12 cellular contexts compared by ENCODE assay signal in genomic region chr1:28374297-28374696, GRCh38. TPM values are rescaled to one million over a fixed set of nuclear protein-coding genes. Genes with fewer than 3 reads are reported as not detected.
DNase-seq lines count a peak whose midpoint lies in the region; TF ChIP-seq lines count a peak whose summit lies in the region.
"Had no signal": no experiment of that assay in that cellular context is flagged by ENCODE, and none has a peak within 500 bp of the region (broad histone marks: within the 10 kb centered on the region; RNA-seq: fewer than 3 reads in every experiment).

No MANE protein-coding gene starts in this region.

- peak overlapping the region; percentile 56 for H3K27ac Mint-ChIP-seq in progenitor cell of endocrine pancreas

- intact Hi-C loops in esophagus squamous epithelium (cut with DNase I): no loop called here

- no peak for TF ChIP-seq POLR2A in esophagus squamous epithelium (IDR thresholded peaks at IDR 0.05)

- peaks cover 19% of the 10 kb centered on the region for H3K4me1 Mint-ChIP-seq in progenitor cell of endocrine pancreas (ENCODE audit: low read depth)

- WGBS in esophagus squamous epithelium, 2 donors: 32 to 36% methylated on average over 2 of the region's 2 CpGs

- H3K27ac ChIP-seq in SK-N-MC (peak overlapping the region; percentile 44), esophagus squamous epithelium (peak overlapping the region; percentile 30 to 69 (median 57))
- H3K27ac ChIP-seq: SJCRH30 had no signal

- no peaks in the 10 kb centered on the region for H3K9me3 ChIP-seq in SK-N-MC (ENCODE audit: low read depth, low read length)
- H3K9me3 ChIP-seq in esophagus squamous epithelium: no peaks in the 10 kb centered on the region
- H3K9me3 ChIP-seq: SJCRH30 had no signal

- peaks cover 5% of the 10 kb centered on the region for H3K36me3 Mint-ChIP-seq in progenitor cell of endocrine pancreas (ENCODE audit: insufficient read depth)

- TF ChIP-seq CTCF in esophagus squamous epithelium (IDR thresholded peaks at IDR 0.05): no peak
- no peak for TF ChIP-seq CTCF in progenitor cell of endocrine pancreas (IDR thresholded peaks at IDR 0.05; ENCODE audit: unreplicated experiment)

- H3K4me3 ChIP-seq in SK-N-MC (no peak overlapping the region), esophagus squamous epithelium (no peak overlapping the region)
- H3K4me3 ChIP-seq: SJCRH30 had no signal

- H3K27me3 ChIP-seq in esophagus squamous epithelium: no peaks in the 10 kb centered on the region
- H3K27me3 ChIP-seq: SJCRH30 had no signal

- peaks cover 20 to 55% (median 24%) of the 10 kb centered on the region in 3 donors for H3K4me1 ChIP-seq in esophagus squamous epithelium
- H3K4me1 ChIP-seq: SJCRH30 had no signal

- DNase-seq in GM03348 (ENCODE audit: low spot score) (peak; percentile 54), SK-N-MC (ENCODE audit: low read depth, low spot score) (no peak), esophagus squamous epithelium (lab: John Stamatoyannopoulos, UW) (no peak), progenitor cell of endocrine pancreas (ENCODE audit: low spot score, unreplicated experiment) (no peak), germinal center (ENCODE audit: low spot score) (no peak), islet precursor cell (no peak), SHP77 treated with DMSO at 0.1 percent for 48 hours (lab: John Stamatoyannopoulos, UW) (no peak)
- DNase-seq in activated naive CD4-positive, alpha-beta T cell treated with anti-CD3 and anti-CD28 coated beads, Interleukin-2, amount 50 U/mL, for 16 hours: no peak
- DNase-seq: activated T-cell treated with anti-CD3 and anti-CD28 coated beads, Interleukin-2, amount 50 U/mL, for 4 hours; COR-L47; NCI-H1436; SJCRH30 had no signal

- peaks cover 3% of the 10 kb centered on the region for H3K9me3 Mint-ChIP-seq in progenitor cell of endocrine pancreas (ENCODE audit: low read depth)
- H3K9me3 Mint-ChIP-seq: activated T-cell treated with anti-CD3 and anti-CD28 coated beads, Interleukin-2, amount 50 U/mL, for 4 hours had no signal

- H3K4me3 Mint-ChIP-seq in progenitor cell of endocrine pancreas (ENCODE audit: low read depth): no peak overlapping the region
- H3K4me3 Mint-ChIP-seq: activated T-cell treated with anti-CD3 and anti-CD28 coated beads, Interleukin-2, amount 50 U/mL, for 4 hours had no signal

- no peak overlapping the region for H3K9ac ChIP-seq in SK-N-MC (ENCODE audit: insufficient read length)

- no peaks in the 10 kb centered on the region for H3K27me3 Mint-ChIP-seq in progenitor cell of endocrine pancreas

- H3K36me3 ChIP-seq in SK-N-MC (ENCODE audit: insufficient read depth, low read length) (no peaks in the 10 kb centered on the region), esophagus squamous epithelium (no peaks in the 10 kb centered on the region)

RNA-seq across cellular contexts. Expression of gene PHACTR4, which starts 4.8 kb away (rescaled TPM):
- total RNA-seq in esophagus squamous epithelium (10 to 100 TPM; 33.4 to 41.0 (median 36.3) TPM), progenitor cell of endocrine pancreas (74.6 and 80.6 TPM in 2 replicates)

RNA-seq across cellular contexts. Expression of gene MED18, which starts 45.5 kb away (rescaled TPM):
- total RNA-seq in esophagus squamous epithelium (10 to 100 TPM; 10.7 to 18.8 (median 15.6) TPM), progenitor cell of endocrine pancreas (13.2 and 13.3 TPM in 2 replicates)
